25 cellular contexts compared by ENCODE assay signal in genomic region chr10:98489561-98490481, GRCh38. TPM values are rescaled to one million over a fixed set of nuclear protein-coding genes. Genes with fewer than 3 reads are reported as not detected.
A peak's percentile ranks its signal among the peaks of the same experiment; 100 is the strongest.
DNase-seq lines count a peak whose midpoint lies in the region; ATAC-seq and TF ChIP-seq lines count a peak whose summit lies in the region.
"Had no signal": no experiment of that assay in that cellular context is flagged by ENCODE, and none has a peak within 500 bp of the region (broad histone marks: within the 10 kb centered on the region; RNA-seq: fewer than 3 reads in every experiment).

No MANE protein-coding gene starts in this region.

- no CpG with 5 or more reads among the region's 13 CpGs for whole genome bisulfite sequencing in trophoblast cell (ENCODE audit: extremely low coverage, insufficient coverage, insufficient read length)

- H2AK5ac ChIP-seq in trophoblast cell (ENCODE audit: low read length): peak overlapping the region; percentile 37

- no peak overlapping the region for H3K9ac ChIP-seq in trophoblast cell (ENCODE audit: low read length)

- peak overlapping the region; percentile 77 for H3K14ac ChIP-seq in trophoblast cell (ENCODE audit: low read length)

- H3K27ac Mint-ChIP-seq in Calu3 (ENCODE audit: unreplicated experiment): no peak overlapping the region
- H3K27ac Mint-ChIP-seq: activated naive CD8-positive, alpha-beta T cell; activated T-cell treated with anti-CD3 and anti-CD28 coated beads, Interleukin-2, amount 50 U/mL, for 24 hours; natural killer cell had no signal

- peak overlapping the region; percentile 53 for H3K18ac ChIP-seq in trophoblast cell (ENCODE audit: low read length)

- no peak overlapping the region for H2AFZ ChIP-seq in trophoblast cell (ENCODE audit: insufficient read depth, low read length, poor library complexity)

- H3K4me3 Mint-ChIP-seq in Calu3 (ENCODE audit: low read depth, unreplicated experiment): no peak overlapping the region
- H3K4me3 Mint-ChIP-seq: activated naive CD8-positive, alpha-beta T cell; activated T-cell treated with anti-CD3 and anti-CD28 coated beads, Interleukin-2, amount 50 U/mL, for 24 hours; natural killer cell had no signal

- DNase-seq in Calu3: peak; percentile 26
- DNase-seq in NCI-H69 (lab: John Stamatoyannopoulos, UW): peak; percentile 9
- DNase-seq in epithelial cell of esophagus (ENCODE audit: low read depth): peak; percentile 79
- peak; percentile 25 to 27 for DNase-seq in trophoblast cell
- DNase-seq in stimulated activated CD8-positive, alpha-beta memory T cell treated with anti-CD3 and anti-CD28 coated beads, Interleukin-4, amount 100 ng/mL, for 48 hours: no peak
- DNase-seq in DMS153 treated with DMSO at 0.1 percent for 48 hours (lab: John Stamatoyannopoulos, UW; ENCODE audit: unreplicated experiment): no peak
- DNase-seq: activated CD4-positive, alpha-beta T cell treated with anti-CD3 and anti-CD28 coated beads, Interleukin-2, amount 50 U/mL, for 1 hour; activated CD4-positive, CD25-positive, alpha-beta regulatory T cell; activated effector memory CD4-positive, alpha-beta T cell treated with anti-CD3 and anti-CD28 coated beads, Interleukin-2, amount 50 U/mL, for 16 hours; activated T-cell treated with anti-CD3 and anti-CD28 coated beads, Interleukin-2, amount 50 U/mL, for 24 hours; aorta; DMS153; effector memory CD4-positive, alpha-beta T cell; erythroblast; kidney; natural killer cell; NCI-H1048; NCI-H446; stimulated activated naive CD4-positive, alpha-beta T cell had no signal

- H3K27me3 ChIP-seq in trophoblast cell (ENCODE audit: insufficient read depth, low read length): no peaks in the 10 kb centered on the region
- H3K27me3 ChIP-seq: cardiac muscle cell had no signal

- H3K4me1 ChIP-seq in trophoblast cell (ENCODE audit: control insufficient read depth in 1 of 2, insufficient read depth in 2 of 2, low read length in 2 of 2): peaks cover 10% of the 10 kb centered on the region in 2 experiments

- H4K12ac ChIP-seq in trophoblast cell (ENCODE audit: low read depth, low read length): no peak overlapping the region

- ATAC-seq in GM19467 (IDR thresholded peaks at IDR 0.05; ENCODE audit: unreplicated experiment): no peak
- ATAC-seq: natural killer cell had no signal

- H2BK120ac ChIP-seq in trophoblast cell (ENCODE audit: insufficient read depth, low read length, poor library complexity): no peak overlapping the region

- no peak for TF ChIP-seq CTCF in Calu3 (IDR thresholded peaks at IDR 0.05; ENCODE audit: unreplicated experiment)
- TF ChIP-seq CTCF in epithelial cell of esophagus (IDR thresholded peaks at IDR 0.05; ENCODE audit: insufficient read depth, low read depth, low read length, missing control alignments): no peak

- peak overlapping the region; percentile 49 for H2BK5ac ChIP-seq in trophoblast cell (ENCODE audit: low read depth, low read length, poor library complexity)

- no peaks in the 10 kb centered on the region for H3K36me3 Mint-ChIP-seq in Calu3 (ENCODE audit: insufficient read depth, unreplicated experiment)
- H3K36me3 Mint-ChIP-seq: activated naive CD8-positive, alpha-beta T cell; natural killer cell had no signal

- H4K8ac ChIP-seq in trophoblast cell (ENCODE audit: low read depth, low read length): peak overlapping the region; percentile 38

- CTCF ChIA-PET in Calu3 (lab: Charles Lee): interaction anchor here (1.4 kb wide), 1 partner anchor 23 kb away, joined by 4 read pairs; no protein-coding TSS in a partner anchor

- H3K9me3 Mint-ChIP-seq in Calu3 (ENCODE audit: low read depth, unreplicated experiment): no peaks in the 10 kb centered on the region
- H3K9me3 Mint-ChIP-seq: natural killer cell had no signal

- H4K91ac ChIP-seq in trophoblast cell (ENCODE audit: low read depth, low read length): peak overlapping the region; percentile 37

- no peaks in the 10 kb centered on the region for H3K36me3 ChIP-seq in trophoblast cell (ENCODE audit: control insufficient read depth in 1 of 2, insufficient read depth in 2 of 2, low read length in 2 of 2)
- H3K36me3 ChIP-seq: cardiac muscle cell had no signal

- H3K23ac ChIP-seq in trophoblast cell (ENCODE audit: low read length): no peak overlapping the region

- BruUV-seq in Calu3 (replicated peaks; lab: Mats Ljungman, UMichigan): no TSS peak

- H3K79me1 ChIP-seq in trophoblast cell (ENCODE audit: low read length): no peaks in the 10 kb centered on the region

- no peaks in the 10 kb centered on the region for H3K9me3 ChIP-seq in trophoblast cell (ENCODE audit: insufficient read depth, low read depth, low read length)

- H3K4me3 ChIP-seq in epithelial cell of esophagus (ENCODE audit: low read length): no peak overlapping the region
- H3K4me3 ChIP-seq in trophoblast cell (ENCODE audit: low read depth, low read length): no peak overlapping the region
- H3K4me3 ChIP-seq: cardiac muscle cell, coronary artery, SK-N-MC, skin epidermis had no signal

- H2BK12ac ChIP-seq in trophoblast cell (ENCODE audit: low read length): peak overlapping the region; percentile 9

- H3K4ac ChIP-seq in trophoblast cell (ENCODE audit: low read depth, low read length): no peak overlapping the region

- peaks cover 23% of the 10 kb centered on the region for H3K4me1 Mint-ChIP-seq in Calu3 (ENCODE audit: low read depth, unreplicated experiment)
- H3K4me1 Mint-ChIP-seq: natural killer cell had no signal

- intact Hi-C loops in Calu3 (cut with micrococcal nuclease; ENCODE audit: unreplicated experiment): no loop called here

- no peaks in the 10 kb centered on the region for H3K79me2 ChIP-seq in trophoblast cell (ENCODE audit: control insufficient read depth, insufficient read depth, low read length, poor library complexity)

- no peak overlapping the region for H3K4me2 ChIP-seq in trophoblast cell (ENCODE audit: low read length)

- H3K27ac ChIP-seq in trophoblast cell (ENCODE audit: low read depth, low read length): no peak overlapping the region
- H3K27ac ChIP-seq: cardiac muscle cell, coronary artery, SK-N-MC had no signal

- H3K27me3 Mint-ChIP-seq in Calu3 (ENCODE audit: unreplicated experiment): no peaks in the 10 kb centered on the region

RNA-seq across cellular contexts. Expression of gene HPS1, which starts 43.1 kb away (rescaled TPM):
- 28.1 and 34.2 TPM in 2 replicates for total RNA-seq in Calu3 (2022)
- polyA plus RNA-seq in trophoblast cell (2013): 16.8 and 17.5 TPM in 2 replicates

Comparison
In these comparisons a context has a peak if more than half of its experiments do, and no peak if none do; other contexts are left out.
1. DNase-seq: peak in Calu3 (single experiment), NCI-H69 (single experiment), epithelial cell of esophagus (single experiment) and trophoblast cell (2 of 2); none in stimulated activated CD8-positive, alpha-beta memory T cell treated with anti-CD3 and anti-CD28 coated beads, Interleukin-4, amount 100 ng/mL, for 48 hours (single experiment) and DMS153 treated with DMSO at 0.1 percent for 48 hours (single experiment).